ENCODE assay signal across 25 cellular contexts in the genomic region with DNA sequence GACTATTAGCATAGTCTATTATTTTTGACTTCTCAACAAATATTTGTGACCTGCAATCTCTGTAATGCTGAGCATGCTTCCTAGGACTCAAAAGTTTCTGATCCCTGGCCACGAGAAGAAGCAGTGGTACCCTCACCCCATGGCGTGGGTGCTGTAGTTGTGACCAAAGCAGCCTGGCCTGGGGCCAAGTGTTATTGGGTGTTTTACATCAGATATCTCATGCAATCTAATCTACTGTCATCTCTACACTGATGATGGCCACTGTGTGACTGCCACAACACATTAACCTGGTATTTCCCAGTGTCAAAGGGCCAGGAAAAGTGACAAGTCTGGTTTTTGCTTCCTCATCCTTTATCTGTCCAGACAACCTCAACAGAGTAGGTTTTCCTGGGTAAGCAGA.
DNase-seq lines count a peak whose midpoint lies in the region; ATAC-seq and TF ChIP-seq lines count a peak whose summit lies in the region.
"Had no signal": no experiment of that assay in that cellular context is flagged by ENCODE, and none has a peak within 500 bp of the region (broad histone marks: within the 10 kb centered on the region; RNA-seq: fewer than 3 reads in every experiment).

No MANE protein-coding gene starts in this region.

- TF ChIP-seq RAD21 in SK-N-SH (IDR thresholded peaks at IDR 0.05; ENCODE audit: low read length): 0 out of 2 replicates have a peak, but pooled peaks have one; percentile 10

- peaks cover 14 to 23% of the 10 kb centered on the region in 2 experiments for H3K36me3 ChIP-seq in SK-N-SH (replicated peaks in 1 of 2; ENCODE audit: control insufficient read depth in 1 of 2, insufficient read depth in 2 of 2, low read length in 1 of 2)
- peaks cover 3 to 20% of the 10 kb centered on the region in 2 experiments for H3K36me3 ChIP-seq in mesenchymal stem cell (ENCODE audit: control insufficient read depth in 1 of 2, insufficient read depth in 2 of 2, low read depth in 1 of 2, low read length in 2 of 2)
- H3K36me3 ChIP-seq: adrenal gland, thoracic aorta had no signal

- no peak for TF ChIP-seq CTCF in CD4-positive, alpha-beta T cell (IDR thresholded peaks at IDR 0.05)
- TF ChIP-seq CTCF in SK-N-SH (IDR thresholded peaks at IDR 0.05): no peak

- no peaks in the 10 kb centered on the region for H3K27me3 Mint-ChIP-seq in CD4-positive, alpha-beta T cell

- no peak overlapping the region for H2BK12ac ChIP-seq in mesenchymal stem cell (ENCODE audit: low read length in 2 of 2)

- WGBS in SK-N-SH (ENCODE audit: low lambda C conversion rate): 62% methylated on average over 2 of the region's 2 CpGs
- WGBS in mesenchymal stem cell: 91% methylated on average over 2 of the region's 2 CpGs

- H3K9me2 ChIP-seq in SK-N-SH: no peaks in the 10 kb centered on the region

- H3K18ac ChIP-seq in mesenchymal stem cell (ENCODE audit: low read depth in 1 of 2, low read length in 2 of 2): no peak overlapping the region

- peak; percentile 29 for DNase-seq in activated CD4-positive, alpha-beta T cell treated with anti-CD3 and anti-CD28 coated beads for 48 hours
- DNase-seq in activated CD4-positive, alpha-beta T cell treated with anti-CD3 and anti-CD28 coated beads, Interleukin-2, amount 50 U/mL, for 4 hours: no peak
- DNase-seq in CD4-positive, alpha-beta T cell: no peak
- DNase-seq in SK-N-SH (peak; percentile 66), mesenchymal stem cell (no peak), NCI-H446 (lab: John Stamatoyannopoulos, UW) (no peak), occipital lobe (lab: John Stamatoyannopoulos, UW) (no peak), NCI-H1417 treated with DMSO at 0.1 percent for 48 hours (lab: John Stamatoyannopoulos, UW) (no peak)
- DNase-seq: adrenal gland; cerebellar nuclear complex; dorsolateral prefrontal cortex; GOT3; hippocampal formation; immature natural killer cell; left colon; NCI-H187; NCI-H2171; NK-92 treated with Interleukin-12 subunit alpha and Interleukin-12 subunit beta, amount 100 ng/mL, for 24 hours; SHP77 treated with DMSO at 0.1 percent for 48 hours; stimulated activated naive CD4-positive, alpha-beta T cell treated with Interleukin-2 at 50 U/mL for 16 hours had no signal

- peak overlapping the region; percentile 22 for H3K27ac Mint-ChIP-seq in CD4-positive, alpha-beta T cell
- H3K27ac Mint-ChIP-seq: activated T-helper 2 cell treated with anti-CD3 and anti-CD28 coated beads, Interferon-gamma antibody, Interleukin-2, Interleukin-4, amounts not matched to agents 10 μg/mL and 5 μg/mL and 100 μg/mL, durations not matched to agents 14 hours and 24 hours and 36 hours had no signal

- H3K4me3 ChIP-seq in SK-N-SH (ENCODE audit: low read depth in 2 of 2, low read length in 1 of 2): no peak overlapping the region
- no peak overlapping the region for H3K4me3 ChIP-seq in mesenchymal stem cell (ENCODE audit: insufficient read depth in 1 of 2, low read depth in 1 of 2, low read length in 2 of 2)
- H3K4me3 ChIP-seq: adrenal gland, body of pancreas, dorsolateral prefrontal cortex, thoracic aorta had no signal

- intact Hi-C loops in CD4-positive, alpha-beta T cell (cut with DNase I, micrococcal nuclease): loop anchor here in 1 of 2 experiments (5.0 kb wide), 1 partner anchor 46 kb away; no protein-coding TSS in a partner anchor

- H3K23ac ChIP-seq in mesenchymal stem cell (ENCODE audit: low read length in 2 of 2): no peak overlapping the region

- H3K4ac ChIP-seq in mesenchymal stem cell (ENCODE audit: low read depth in 1 of 2, low read length in 2 of 2): peak overlapping the region in 1 of 2 experiments; percentile 1

- no peaks in the 10 kb centered on the region for H3K27me3 ChIP-seq in CD4-positive, alpha-beta T cell (ENCODE audit: control insufficient read depth, insufficient read depth, low read length)
- H3K27me3 ChIP-seq in SK-N-SH (ENCODE audit: insufficient read depth) (no peaks in the 10 kb centered on the region), mesenchymal stem cell (ENCODE audit: control insufficient read depth in 1 of 2, insufficient read depth in 1 of 2, low read length in 2 of 2) (no peaks in the 10 kb centered on the region)
- H3K27me3 ChIP-seq: adrenal gland, body of pancreas, dorsolateral prefrontal cortex had no signal

- CTCF ChIA-PET in CD4-positive, alpha-beta T cell (lab: Charles Lee): interaction anchor here (1.0 to 1.9 kb wide), 2 partner anchors 60 to 101 kb away, joined by 3 to 6 read pairs; no protein-coding TSS in a partner anchor
- CTCF ChIA-PET in SK-N-SH (lab: Yijun Ruan, JAX): interaction anchor here (1.2 to 3.1 kb wide), 4 partner anchors 10 to 102 kb away, joined by 3 to 12 read pairs (median 4); no protein-coding TSS in a partner anchor

- H3K14ac ChIP-seq in mesenchymal stem cell (ENCODE audit: low read length in 2 of 2): no peak overlapping the region

- no peaks in the 10 kb centered on the region for H3K9me3 ChIP-seq in CD4-positive, alpha-beta T cell (ENCODE audit: control insufficient read depth, low read length)
- H3K9me3 ChIP-seq in SK-N-SH: no peaks in the 10 kb centered on the region
- H3K9me3 ChIP-seq in mesenchymal stem cell (ENCODE audit: control insufficient read depth, low read length): no peaks in the 10 kb centered on the region
- H3K9me3 ChIP-seq: adrenal gland, body of pancreas, thoracic aorta had no signal

- H2AK5ac ChIP-seq in mesenchymal stem cell (ENCODE audit: low read length, severe bottlenecking): no peak overlapping the region

- peaks cover 6% of the 10 kb centered on the region for H3K36me3 Mint-ChIP-seq in CD4-positive, alpha-beta T cell (ENCODE audit: low read depth)

- peaks cover 27% of the 10 kb centered on the region for H3K79me1 ChIP-seq in mesenchymal stem cell (replicated peaks; ENCODE audit: low read length, poor library complexity, severe bottlenecking)

- H2BK120ac ChIP-seq in mesenchymal stem cell (ENCODE audit: low read depth, low read length): no peak overlapping the region

- H2AFZ ChIP-seq in SK-N-SH (ENCODE audit: low read depth): no peak overlapping the region
- H2AFZ ChIP-seq in mesenchymal stem cell (ENCODE audit: low read depth, low read length): no peak overlapping the region

- no peak overlapping the region for H3K27ac ChIP-seq in CD4-positive, alpha-beta T cell (ENCODE audit: low read depth, low read length)
- peak overlapping the region in 1 of 2 experiments; percentile 65; a peak in 3 of 4 replicates for H3K27ac ChIP-seq in SK-N-SH (ENCODE audit: low read depth in 2 of 2, low read length in 1 of 2)
- H3K27ac ChIP-seq in mesenchymal stem cell (ENCODE audit: low read length, poor library complexity, severe bottlenecking): no peak overlapping the region
- H3K27ac ChIP-seq: adrenal gland, body of pancreas, thoracic aorta had no signal

- peaks cover 14% of the 10 kb centered on the region for H4K20me1 ChIP-seq in SK-N-SH (ENCODE audit: insufficient read depth)

- no peak for ATAC-seq in CD4-positive, alpha-beta T cell (ENCODE audit: poor library complexity)
- ATAC-seq: activated CD4-positive, CD25-positive, alpha-beta regulatory T cell treated with anti-CD3 and anti-CD28 coated beads, Interleukin-2, amount 50 U/mL, for 24 hours; body of pancreas; left colon; sciatic nerve had no signal

- TF ChIP-seq EP300 in SK-N-SH (IDR thresholded peaks at IDR 0.05; ENCODE audit: borderline replicate concordance in 1 of 2, low read depth in 1 of 2, low read length in 1 of 2): peak; percentile 45 to 99; a peak in 3 of 4 replicates

- H3K9me3 Mint-ChIP-seq in CD4-positive, alpha-beta T cell: no peaks in the 10 kb centered on the region
- H3K9me3 Mint-ChIP-seq: activated T-helper 2 cell treated with anti-CD3 and anti-CD28 coated beads, Interferon-gamma antibody, Interleukin-2, Interleukin-4, amounts not matched to agents 10 μg/mL and 5 μg/mL and 100 μg/mL, durations not matched to agents 14 hours and 24 hours and 36 hours had no signal

- POLR2A ChIA-PET in CD4-positive, alpha-beta T cell (lab: Charles Lee): no interaction called here
- POLR2A ChIA-PET in SK-N-SH (lab: Yijun Ruan, JAX): no interaction called here

- H3K4me1 Mint-ChIP-seq in CD4-positive, alpha-beta T cell (ENCODE audit: low read depth): peaks cover 60% of the 10 kb centered on the region

- H3K4me2 ChIP-seq in SK-N-SH (peak overlapping the region; percentile 29; the same call in 1 of the 2 replicates), mesenchymal stem cell (ENCODE audit: low read length, poor library complexity, severe bottlenecking) (no peak overlapping the region)

- no peak overlapping the region for H4K91ac ChIP-seq in mesenchymal stem cell (ENCODE audit: low read length)

- H2BK15ac ChIP-seq in mesenchymal stem cell (ENCODE audit: low read depth, poor library complexity, severe bottlenecking): no peak overlapping the region

- peaks cover 8% of the 10 kb centered on the region for H3F3A ChIP-seq in SK-N-SH (replicated peaks; ENCODE audit: insufficient read depth)

- H2BK5ac ChIP-seq in mesenchymal stem cell (ENCODE audit: low read depth, low read length, poor library complexity, severe bottlenecking): no peak overlapping the region

- H3K79me2 ChIP-seq in SK-N-SH (ENCODE audit: insufficient read depth): peaks cover 89% of the 10 kb centered on the region

- no peak overlapping the region for H3K9ac ChIP-seq in SK-N-SH
- H3K9ac ChIP-seq in mesenchymal stem cell (ENCODE audit: low read length): peak overlapping the region; percentile 58

- H3K4me1 ChIP-seq in SK-N-SH (ENCODE audit: control insufficient read depth in 1 of 2, insufficient read depth in 2 of 2, low read depth in 1 of 2, low read length in 1 of 2): peaks cover 6 to 47% of the 10 kb centered on the region in 2 experiments; a peak in 2 of 4 replicates
- H3K4me1 ChIP-seq in mesenchymal stem cell (ENCODE audit: control insufficient read depth, insufficient read depth, low read depth, low read length): peaks cover 6% of the 10 kb centered on the region

- no peak overlapping the region for H4K8ac ChIP-seq in mesenchymal stem cell (ENCODE audit: low read length)

- H3K4me3 Mint-ChIP-seq in CD4-positive, alpha-beta T cell: no peak overlapping the region
- H3K4me3 Mint-ChIP-seq: immature natural killer cell had no signal

TF ChIP-seq in SK-N-SH, 30 proteins besides CTCF, POLR2A, EP300 and RAD21 (continues in another document):
- no peak for TF ChIP-seq USF2 (IDR thresholded peaks at IDR 0.05; ENCODE audit: borderline replicate concordance, low read depth, low read length)
- no peak for TF ChIP-seq EZH2phosphoT487 (IDR thresholded peaks at IDR 0.05; ENCODE audit: borderline replicate concordance, low read depth)
- TF ChIP-seq SIN3A (IDR thresholded peaks at IDR 0.05; ENCODE audit: borderline replicate concordance, low read depth, low read length): no peak
- peak; percentile 49 for TF ChIP-seq JUND (IDR thresholded peaks at IDR 0.05)

Comparison
In these comparisons a context has a peak if more than half of its experiments do, and no peak if none do; other contexts are left out.
1. DNase-seq: peak in activated CD4-positive, alpha-beta T cell treated with anti-CD3 and anti-CD28 coated beads for 48 hours (single experiment) and SK-N-SH (single experiment); none in activated CD4-positive, alpha-beta T cell treated with anti-CD3 and anti-CD28 coated beads, Interleukin-2, amount 50 U/mL, for 4 hours (0 of 2), CD4-positive, alpha-beta T cell (0 of 10), mesenchymal stem cell (single experiment), NCI-H446 (0 of 2), occipital lobe (single experiment) and NCI-H1417 treated with DMSO at 0.1 percent for 48 hours (single experiment).